26 cellular contexts compared by ENCODE assay signal in the genomic region with DNA sequence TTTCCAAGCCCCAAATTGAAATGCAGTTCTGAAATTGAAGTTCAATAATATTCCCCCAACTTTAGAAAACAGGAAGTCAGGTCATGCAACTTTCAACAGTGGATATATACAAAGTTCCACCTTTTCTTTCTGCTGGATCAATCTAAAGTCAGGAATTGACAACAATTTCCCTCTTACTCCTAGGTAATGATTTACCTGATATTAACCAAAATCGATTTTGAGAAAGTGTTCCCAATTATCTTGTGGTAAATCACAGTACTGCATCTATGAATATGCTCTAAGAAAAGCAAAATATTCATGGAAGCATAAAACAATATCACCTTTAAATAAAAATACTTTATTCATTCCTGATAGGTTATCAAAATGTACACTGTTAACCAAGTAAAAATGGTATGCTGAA. TPM values are rescaled to one million over a fixed set of nuclear protein-coding genes. Genes with fewer than 3 reads are reported as not detected.
"Had no signal": no experiment of that assay in that cellular context is flagged by ENCODE, and none has a peak within 500 bp of the region (broad histone marks: within the 10 kb centered on the region; RNA-seq: fewer than 3 reads in every experiment).

No MANE protein-coding gene starts in this region.

- H3K9me3 ChIP-seq: ascending aorta had no signal

- H3K4me3 ChIP-seq: ascending aorta, SK-N-MC had no signal

- H3K4me2 ChIP-seq: KMS-11 had no signal

- H3K4me1 ChIP-seq: ascending aorta had no signal

- H3K27ac ChIP-seq: ascending aorta, KMS-11, SK-N-MC had no signal

- DNase-seq: activated CD4-positive, alpha-beta T cell treated with anti-CD3 and anti-CD28 coated beads for 1 hour; activated CD4-positive, alpha-beta T cell treated with anti-CD3 and anti-CD28 coated beads, Interleukin-2, amount 10 ng/mL, durations not matched to agents 24 days and 14 days; activated CD4-positive, alpha-beta T cell treated with anti-CD3 and anti-CD28 coated beads, Interleukin-2, amount 50 U/mL, for 48 hours; activated CD8-positive, alpha-beta memory T cell treated with anti-CD3 and anti-CD28 coated beads, Interleukin-2, amount 10 ng/mL, durations not matched to agents 7 days and 5 days; activated effector memory CD4-positive, alpha-beta T cell treated with Interleukin-2 at 50 U/mL for 16 hours; activated naive CD4-positive, alpha-beta T cell; activated naive CD8-positive, alpha-beta T cell treated with anti-CD3 and anti-CD28 coated beads, Interleukin-2, amount 50 U/mL, for 24 hours; activated T-cell treated with anti-CD3 and anti-CD28 coated beads, Interleukin-2, amount 50 U/mL, for 24 hours; amniotic stem cell; NCI-H1092; NCI-H1417; NCI-H1930; NCI-H2171 treated with DMSO at 0.1 percent for 48 hours; NCI-H226; NCI-H526; NCI-H82; SW 1271 had no signal

- H3K27me3 ChIP-seq: ascending aorta had no signal

- H3K9ac ChIP-seq: KMS-11 had no signal

- ATAC-seq: activated CD8-positive, alpha-beta memory T cell treated with anti-CD3 and anti-CD28 coated beads, Interleukin-2, amount 10 ng/mL, durations not matched to agents 7 days and 5 days; activated naive CD4-positive, alpha-beta T cell treated with anti-CD3 and anti-CD28 coated beads, Interleukin-2, amount 50 U/mL, for 72 hours; activated naive CD8-positive, alpha-beta T cell treated with anti-CD3 and anti-CD28 coated beads, Interleukin-2, amount 50 U/mL, for 24 hours; WTC11 had no signal

RNA-seq across cellular contexts. Expression of gene BDKRB1, which starts 28.4 kb away (rescaled TPM):
- total RNA-seq: activated CD4-positive, alpha-beta T cell treated with anti-CD3 and anti-CD28 coated beads, Interleukin-2, amount 10 ng/mL, durations not matched to agents 24 days and 14 days; activated CD8-positive, alpha-beta memory T cell treated with anti-CD3 and anti-CD28 coated beads, Interleukin-2, amount 10 ng/mL, durations not matched to agents 7 days and 5 days; activated naive CD4-positive, alpha-beta T cell treated with anti-CD3 and anti-CD28 coated beads, Interleukin-2, amount 50 U/mL, for 72 hours; activated T-helper 1 cell treated with anti-CD3 and anti-CD28 coated beads, Interleukin-12 subunit alpha, Interleukin-12 subunit beta, Interleukin-2, Interleukin-4 antibody, amounts not matched to agents 30 ng/mL and 10 ng/mL and 1 ng/mL, durations not matched to agents 14 hours and 24 hours and 36 hours; ascending aorta; NCI-H460; OCI-LY7; T-helper 1 cell treated with Interleukin-12 subunit alpha and Interleukin-12 subunit beta and Interleukin-4 antibody, amounts not matched to agents 30 ng/mL and 1 ng/mL, for 36 hours had no signal
